2 cellular contexts compared by ENCODE assay signal in genomic region chr7:46534593-46535271, GRCh38.
TF ChIP-seq lines count a peak whose summit lies in the region.

No MANE protein-coding gene starts in this region.

TF ChIP-seq in GM23338, 12 proteins besides CTCF, POLR2A, EP300 and RAD21 (continued from another document):
- TF ChIP-seq REST (IDR thresholded peaks at IDR 0.05; ENCODE audit: unreplicated experiment), result no peak
- TF ChIP-seq ZNF462 (CRISPR knock-in tag; IDR thresholded peaks at IDR 0.05), result peak; percentile 32; the same call in 1 of the 2 replicates
- no peak for TF ChIP-seq POLR2AphosphoS5 (IDR thresholded peaks at IDR 0.05; ENCODE audit: low read depth)
- TF ChIP-seq EZH2phosphoT487 (IDR thresholded peaks at IDR 0.05; ENCODE audit: unreplicated experiment), result no peak

TF ChIP-seq in WTC11, 78 proteins besides CTCF, POLR2A, EP300 and RAD21 (continued from another document):
- TF ChIP-seq ZNF532 (CRISPR knock-in tag; IDR thresholded peaks at IDR 0.05; ENCODE audit: borderline replicate concordance), result no peak
- TF ChIP-seq AR (CRISPR knock-in tag; IDR thresholded peaks at IDR 0.05), result no peak
- no peak for TF ChIP-seq HMGXB4 (CRISPR knock-in tag; IDR thresholded peaks at IDR 0.05)
- TF ChIP-seq FOXP4 (CRISPR knock-in tag; IDR thresholded peaks at IDR 0.05), result no peak; the same call in 1 of the 2 replicates
- no peak for TF ChIP-seq GTF2I (CRISPR knock-in tag; conservative IDR thresholded peaks at IDR 0.05)
- 0 out of 2 replicates have a peak, but pooled peaks have one; percentile 21 for TF ChIP-seq FOXJ3 (CRISPR knock-in tag; IDR thresholded peaks at IDR 0.05; ENCODE audit: borderline replicate concordance)
- no peak for TF ChIP-seq EMX1 (CRISPR knock-in tag; IDR thresholded peaks at IDR 0.05)
- no peak for TF ChIP-seq USF1 (CRISPR knock-in tag; IDR thresholded peaks at IDR 0.05)
- TF ChIP-seq ZNF671 (CRISPR knock-in tag; IDR thresholded peaks at IDR 0.05), result no peak
- TF ChIP-seq E2F5 (CRISPR knock-in tag; IDR thresholded peaks at IDR 0.05), result no peak
- no peak for TF ChIP-seq PRDM15 (CRISPR knock-in tag; IDR thresholded peaks at IDR 0.05)
- TF ChIP-seq ATF2 (CRISPR knock-in tag; IDR thresholded peaks at IDR 0.05; ENCODE audit: borderline replicate concordance, low read depth), result no peak
- TF ChIP-seq TP53 (CRISPR knock-in tag; IDR thresholded peaks at IDR 0.05), result no peak
- no peak for TF ChIP-seq FOXP1 (CRISPR knock-in tag; IDR thresholded peaks at IDR 0.05; ENCODE audit: borderline replicate concordance)
- TF ChIP-seq ELF4 (CRISPR knock-in tag; IDR thresholded peaks at IDR 0.05; ENCODE audit: low read depth), result no peak
- 0 out of 2 replicates have a peak, but pooled peaks have one; percentile 26 for TF ChIP-seq ZNF423 (CRISPR knock-in tag; IDR thresholded peaks at IDR 0.05)
- no peak for TF ChIP-seq ZNF416 (CRISPR knock-in tag; IDR thresholded peaks at IDR 0.05)
- TF ChIP-seq FOXK1 (CRISPR knock-in tag; IDR thresholded peaks at IDR 0.05), result peak; percentile 43; the same call in 1 of the 2 replicates
- TF ChIP-seq TCF7 (CRISPR knock-in tag; IDR thresholded peaks at IDR 0.05; ENCODE audit: low read depth), result no peak
- TF ChIP-seq CDX4 (CRISPR knock-in tag; IDR thresholded peaks at IDR 0.05; ENCODE audit: borderline replicate concordance), result no peak
- TF ChIP-seq NFYB (CRISPR knock-in tag; conservative IDR thresholded peaks at IDR 0.05; ENCODE audit: low read depth), result no peak
TF ChIP-seq in WTC11: peak in this region for 5.
